In genomic region chr11:2762031-2762380, GRCh38 we compare ENCODE assay signal across 1 cellular context.
TF ChIP-seq lines count a peak whose summit lies in the region.

No MANE protein-coding gene starts in this region.

TF ChIP-seq in WTC11, 78 proteins besides CTCF, POLR2A, EP300 and RAD21 (continued from another document):
- TF ChIP-seq MLX (CRISPR knock-in tag; IDR thresholded peaks at IDR 0.05) (no peak), OVOL2 (CRISPR knock-in tag; IDR thresholded peaks at IDR 0.05; ENCODE audit: borderline replicate concordance) (no peak), ZNF121 (CRISPR knock-in tag; IDR thresholded peaks at IDR 0.05) (no peak), NR2C2 (CRISPR knock-in tag; IDR thresholded peaks at IDR 0.05) (no peak)
